ENCODE assay signal across 10 cellular contexts in genomic region chr7:117827861-117828260, GRCh38. TPM values are rescaled to one million over a fixed set of nuclear protein-coding genes. Genes with fewer than 3 reads are reported as not detected.
A peak's percentile ranks its signal among the peaks of the same experiment; 100 is the strongest.
DNase-seq lines count a peak whose midpoint lies in the region; ATAC-seq and TF ChIP-seq lines count a peak whose summit lies in the region.
"Had no signal": no experiment of that assay in that cellular context is flagged by ENCODE, and none has a peak within 500 bp of the region (broad histone marks: within the 10 kb centered on the region; RNA-seq: fewer than 3 reads in every experiment).

No MANE protein-coding gene starts in this region.

- ATAC-seq in PC-3, result peak; percentile 94
- peak; percentile 38 for ATAC-seq in sciatic nerve
- ATAC-seq in GM21526 (IDR thresholded peaks at IDR 0.05; ENCODE audit: low FRiP score, unreplicated experiment), result no peak
- no peak for ATAC-seq in GM19035 (IDR thresholded peaks at IDR 0.05; ENCODE audit: unreplicated experiment)

- H3K36me3 ChIP-seq in PC-3 (ENCODE audit: low read depth, low read length), result no peaks in the 10 kb centered on the region

- H3K4me2 ChIP-seq in PC-3 (ENCODE audit: low read length), result peak overlapping the region; percentile 18; the same call in 1 of the 2 replicates

- no peaks in the 10 kb centered on the region for H3F3A ChIP-seq in PC-3 (ENCODE audit: low read length, unreplicated experiment)

- H4K20me1 ChIP-seq in PC-3 (ENCODE audit: low read length), result no peaks in the 10 kb centered on the region

- DNase-seq in GM03348 (ENCODE audit: low spot score), result peak; percentile 9
- peak; percentile 57 for DNase-seq in PC-3
- DNase-seq in epithelial cell of proximal tubule (ENCODE audit: low read depth), result peak; percentile 86
- DNase-seq in sciatic nerve (ENCODE audit: low spot score), result no peak
- DNase-seq in activated CD4-positive, alpha-beta T cell treated with anti-CD3 and anti-CD28 coated beads for 4 hours, result no peak
- DNase-seq in lower leg skin (ENCODE audit: low spot score in 2 of 2), result no peak
- DNase-seq: activated CD4-positive, CD25-positive, alpha-beta regulatory T cell treated with anti-CD3 and anti-CD28 coated beads, Interleukin-2, amount 50 U/mL, for 72 hours; amniotic stem cell had no signal

- no peak overlapping the region for H3K4me3 ChIP-seq in PC-3 (ENCODE audit: low read length)
- no peak overlapping the region for H3K4me3 ChIP-seq in epithelial cell of proximal tubule (ENCODE audit: low read depth, low read length)
- no peak overlapping the region for H3K4me3 ChIP-seq in lower leg skin (ENCODE audit: low read depth, poor library complexity, severe bottlenecking)

- H3K27me3 ChIP-seq in PC-3 (ENCODE audit: low read length), result no peaks in the 10 kb centered on the region

- no peak for TF ChIP-seq POLR2A in lower leg skin (IDR thresholded peaks at IDR 0.05)

- no peak overlapping the region for H3K9ac ChIP-seq in PC-3 (ENCODE audit: low read length)

- peaks cover 12% of the 10 kb centered on the region for H3K4me1 ChIP-seq in PC-3 (ENCODE audit: insufficient read depth, low read length)

- no peaks in the 10 kb centered on the region for H3K9me3 ChIP-seq in PC-3 (ENCODE audit: low read length)

- no peaks in the 10 kb centered on the region for H3K79me2 ChIP-seq in PC-3 (ENCODE audit: low read length)

- TF ChIP-seq CTCF in PC-3 (conservative IDR thresholded peaks at IDR 0.05; ENCODE audit: low read depth, low read length) (no peak), epithelial cell of proximal tubule (conservative IDR thresholded peaks at IDR 0.05; ENCODE audit: low read depth, low read length) (no peak), lower leg skin (IDR thresholded peaks at IDR 0.05) (no peak)

- BruUV-seq in PC-3 (replicated peaks; lab: Mats Ljungman, UMichigan), result no TSS peak

- H3K9me2 ChIP-seq in PC-3 (replicated peaks; ENCODE audit: low read length), result no peaks in the 10 kb centered on the region

- H3K27ac ChIP-seq in PC-3 (ENCODE audit: low read length), result no peak overlapping the region

- H2AFZ ChIP-seq in PC-3 (ENCODE audit: low read length), result no peak overlapping the region

- POLR2A ChIA-PET in PC-3 (lab: Charles Lee; ENCODE audit: unreplicated experiment), result interaction anchor here (0.6 kb wide), 1 partner anchor 11 kb away, joined by 5 read pairs; no protein-coding TSS in a partner anchor

- CTCF ChIA-PET in PC-3 (lab: Charles Lee), result no interaction called here

- 29 to 47% methylated on average over 2 of the region's 2 CpGs for WGBS in lower leg skin, 2 donors

- intact Hi-C loops in PC-3 (cut with micrococcal nuclease), result loop anchor here (5.0 kb wide), 1 partner anchor 124 kb away; no protein-coding TSS in a partner anchor
- intact Hi-C loops in sciatic nerve (cut with DNase I), result no loop called here
- intact Hi-C loops in lower leg skin (cut with DNase I; ENCODE audit: low total_unique reads), result no loop called here

RNA-seq across cellular contexts. Expression of gene CTTNBP2, which starts 45.4 kb away (rescaled TPM):
- total RNA-seq in PC-3 (2014; rRNA removed), result 1.0 and 1.1 TPM in 2 replicates
- total RNA-seq in epithelial cell of proximal tubule, result 1.8 and 2.0 TPM in 2 replicates
- total RNA-seq in sciatic nerve, result 21.5 TPM
- 1 to 10 TPM; 1.2 to 7.6 (median 5.8) TPM for total RNA-seq in lower leg skin

Comparison
In these comparisons a context has a peak if more than half of its experiments do, and no peak if none do; other contexts are left out.
1. DNase-seq: peak in GM03348 (single experiment), PC-3 (single experiment) and epithelial cell of proximal tubule (single experiment); none in sciatic nerve (single experiment), activated CD4-positive, alpha-beta T cell treated with anti-CD3 and anti-CD28 coated beads for 4 hours (0 of 2) and lower leg skin (0 of 2).
2. ATAC-seq: peak in PC-3 (single experiment) and sciatic nerve (single experiment); none in GM21526 (single experiment) and GM19035 (single experiment).